In genomic region chr4:71344067-71344466, GRCh38 we compare ENCODE assay signal across 27 cellular contexts. TPM values are rescaled to one million over a fixed set of nuclear protein-coding genes. Genes with fewer than 3 reads are reported as not detected.
A peak's percentile ranks its signal among the peaks of the same experiment; 100 is the strongest.
DNase-seq lines count a peak whose midpoint lies in the region; ATAC-seq, FAIRE-seq and TF ChIP-seq lines count a peak whose summit lies in the region.
"Had no signal": no experiment of that assay in that cellular context is flagged by ENCODE, and none has a peak within 500 bp of the region (broad histone marks: within the 10 kb centered on the region; RNA-seq: fewer than 3 reads in every experiment).

No MANE protein-coding gene starts in this region.

- H3K9ac ChIP-seq in kidney (ENCODE audit: low read length in 2 of 2) = no peak overlapping the region
- H3K9ac ChIP-seq: BLaER1 had no signal

- peaks cover 0 to 8% of the 10 kb centered on the region in 2 donors for H3K4me1 ChIP-seq in kidney (ENCODE audit: control insufficient read depth in 1 of 2, insufficient read depth in 1 of 2, low read depth in 1 of 2, low read length in 2 of 2)
- H3K4me1 ChIP-seq: BE2C had no signal

- peak overlapping the region; percentile 30 to 73 for H3K4me3 ChIP-seq in kidney (ENCODE audit: low read length in 2 of 2)
- H3K4me3 ChIP-seq: BLaER1, GM12878 had no signal

- H3K9me3 ChIP-seq in kidney (ENCODE audit: control insufficient read depth in 1 of 2, low read length in 2 of 2) = no peaks in the 10 kb centered on the region
- H3K9me3 ChIP-seq: BE2C, BLaER1 had no signal

- intact Hi-C loops in kidney (cut with DNase I) (no loop called here), MCF 10A (cut with micrococcal nuclease) (no loop called here)

- H3K27ac Mint-ChIP-seq in progenitor cell of endocrine pancreas (peak overlapping the region; percentile 34), type B pancreatic cell (peak overlapping the region; percentile 83), MCF 10A (ENCODE audit: low read depth, unreplicated experiment) (no peak overlapping the region)
- H3K27ac Mint-ChIP-seq: CD14-positive monocyte; CD4-positive, alpha-beta memory T cell; CD4-positive, CD25-positive, alpha-beta regulatory T cell had no signal

- H3K36me3 Mint-ChIP-seq in progenitor cell of endocrine pancreas (ENCODE audit: insufficient read depth) = peaks cover 30% of the 10 kb centered on the region
- H3K36me3 Mint-ChIP-seq in type B pancreatic cell = peaks cover 15% of the 10 kb centered on the region
- no peaks in the 10 kb centered on the region for H3K36me3 Mint-ChIP-seq in MCF 10A (ENCODE audit: insufficient read depth, unreplicated experiment)
- H3K36me3 Mint-ChIP-seq: CD14-positive monocyte; CD4-positive, alpha-beta memory T cell; CD4-positive, CD25-positive, alpha-beta regulatory T cell had no signal

- H3K4me1 Mint-ChIP-seq in progenitor cell of endocrine pancreas (ENCODE audit: low read depth) = peaks cover 28% of the 10 kb centered on the region
- H3K4me1 Mint-ChIP-seq in type B pancreatic cell (ENCODE audit: unreplicated experiment) = peaks cover 20% of the 10 kb centered on the region
- no peaks in the 10 kb centered on the region for H3K4me1 Mint-ChIP-seq in MCF 10A (ENCODE audit: insufficient read depth, unreplicated experiment)
- H3K4me1 Mint-ChIP-seq: CD4-positive, alpha-beta memory T cell; CD4-positive, CD25-positive, alpha-beta regulatory T cell had no signal

- POLR2A ChIA-PET in MCF 10A (lab: Yijun Ruan, JAX) = no interaction called here

- ATAC-seq in GM19351 (IDR thresholded peaks at IDR 0.05; ENCODE audit: unreplicated experiment) = no peak
- ATAC-seq: GM12878 had no signal

- FAIRE-seq in kidney (lab: Jason Lieb, UNC) = no peak
- FAIRE-seq: A204.1, GM12878, GM12892, GM18507 had no signal

- BruUV-seq in MCF 10A (replicated peaks; lab: Mats Ljungman, UMichigan) = no TSS peak

- peak overlapping the region in 1 of 2 donors; percentile 15 for H3K27ac ChIP-seq in kidney (ENCODE audit: low read depth in 2 of 2, low read length in 2 of 2)
- H3K27ac ChIP-seq: BLaER1 had no signal

- CTCF ChIA-PET in MCF 10A (lab: Yijun Ruan, JAX) = interaction anchor here (0.8 kb wide), 1 partner anchor 76 kb away, joined by 3 read pairs; no protein-coding TSS in a partner anchor

- H3K4me3 Mint-ChIP-seq in progenitor cell of endocrine pancreas (ENCODE audit: low read depth) (no peak overlapping the region), type B pancreatic cell (peak overlapping the region; percentile 4), MCF 10A (ENCODE audit: unreplicated experiment) (no peak overlapping the region)
- H3K4me3 Mint-ChIP-seq: CD14-positive monocyte; CD4-positive, alpha-beta memory T cell; CD4-positive, CD25-positive, alpha-beta regulatory T cell; CD8-positive, alpha-beta memory T cell had no signal

- DNase-seq in kidney (no peak), progenitor cell of endocrine pancreas (ENCODE audit: low spot score, unreplicated experiment) (no peak), type B pancreatic cell (ENCODE audit: extremely low spot score, unreplicated experiment) (no peak), MCF 10A (ENCODE audit: unreplicated experiment) (no peak), SW480 (ENCODE audit: low spot score) (no peak)
- DNase-seq: 8988T; ACHN; BE2C; C1 segment of cervical spinal cord; CD4-positive, alpha-beta memory T cell; CD4-positive, CD25-positive, alpha-beta regulatory T cell; CD8-positive, alpha-beta memory T cell; COR-L47; DMS 273 treated with DMSO at 0.1 percent for 48 hours; DMS153; DMS53; DMS79; DND-41; EL; GDM1 had no signal

- no peaks in the 10 kb centered on the region for H3K27me3 Mint-ChIP-seq in progenitor cell of endocrine pancreas
- H3K27me3 Mint-ChIP-seq in type B pancreatic cell = no peaks in the 10 kb centered on the region
- no peaks in the 10 kb centered on the region for H3K27me3 Mint-ChIP-seq in MCF 10A (ENCODE audit: insufficient read depth, unreplicated experiment)
- H3K27me3 Mint-ChIP-seq: CD4-positive, CD25-positive, alpha-beta regulatory T cell had no signal

- no peaks in the 10 kb centered on the region for H3K9me3 Mint-ChIP-seq in progenitor cell of endocrine pancreas (ENCODE audit: low read depth)
- peaks cover 8% of the 10 kb centered on the region for H3K9me3 Mint-ChIP-seq in type B pancreatic cell
- H3K9me3 Mint-ChIP-seq in MCF 10A (ENCODE audit: unreplicated experiment) = no peaks in the 10 kb centered on the region
- H3K9me3 Mint-ChIP-seq: CD4-positive, alpha-beta memory T cell; CD4-positive, CD25-positive, alpha-beta regulatory T cell; CD8-positive, alpha-beta memory T cell had no signal

- no peak for TF ChIP-seq CTCF in kidney (IDR thresholded peaks at IDR 0.05; ENCODE audit: borderline replicate concordance, extremely low read depth, insufficient read depth)
- TF ChIP-seq CTCF in progenitor cell of endocrine pancreas (IDR thresholded peaks at IDR 0.05; ENCODE audit: unreplicated experiment) = no peak
- no peak for TF ChIP-seq CTCF in type B pancreatic cell (conservative IDR thresholded peaks at IDR 0.05)
- no peak for TF ChIP-seq CTCF in MCF 10A (IDR thresholded peaks at IDR 0.05; ENCODE audit: unreplicated experiment)

- H3K36me3 ChIP-seq in kidney (ENCODE audit: control insufficient read depth in 1 of 2, insufficient read depth in 2 of 2, low read length in 2 of 2) = no peaks in the 10 kb centered on the region
- H3K36me3 ChIP-seq: BE2C, BLaER1 had no signal

RNA-seq across cellular contexts. Expression of gene SLC4A4, which starts 5.2 kb away (rescaled TPM):
- total RNA-seq in kidney = 37.1 TPM
- 56.5 TPM for polyA plus RNA-seq in kidney (ENCODE audit: insufficient read depth, low read depth, low replicate concordance)
- total RNA-seq in progenitor cell of endocrine pancreas = 281 and 286 TPM in 2 replicates
- 27.2 and 32.0 TPM in 2 replicates for total RNA-seq in type B pancreatic cell (ENCODE audit: low replicate concordance)
- not detected in 2 replicates for total RNA-seq in MCF 10A (2022)
- total RNA-seq: CD4-positive, CD25-positive, alpha-beta regulatory T cell had no signal
- polyA plus RNA-seq: CD14-positive monocyte; CD4-positive, CD25-positive, alpha-beta regulatory T cell had no signal

Comparison
In these comparisons a context has a peak if more than half of its experiments do, and no peak if none do; other contexts are left out.
1. RNA of gene SLC4A4, which starts 5.2 kb away (total RNA-seq): 281 to 286 TPM in progenitor cell of endocrine pancreas, 37.1 TPM in kidney (single experiment) and 27.2 to 32.0 TPM in type B pancreatic cell; not detected in MCF 10A; every median in the first group is over 10 times any median in the second.